ENCODE assay signal across 12 cellular contexts in the genomic region with DNA sequence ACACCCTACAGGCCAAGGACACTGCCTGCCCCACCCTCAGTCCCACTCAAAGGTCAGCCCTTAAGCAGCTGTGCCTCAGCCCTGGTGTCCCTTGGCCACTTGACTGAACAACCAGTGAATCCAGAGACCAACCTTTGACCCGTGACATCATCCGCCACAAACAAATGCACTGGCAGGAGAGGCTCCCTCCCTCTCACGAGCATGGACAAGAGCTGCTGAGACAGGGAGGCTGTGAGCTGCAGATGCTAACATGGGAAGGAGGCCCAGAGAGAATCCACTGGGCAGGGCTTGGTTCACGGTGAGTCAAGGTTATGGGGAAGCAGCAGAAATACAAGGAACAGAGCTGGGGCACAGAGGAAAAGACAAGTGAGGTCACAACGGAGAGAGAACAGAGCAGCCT. TPM values are rescaled to one million over a fixed set of nuclear protein-coding genes. Genes with fewer than 3 reads are reported as not detected.
DNase-seq lines count a peak whose midpoint lies in the region; ATAC-seq, FAIRE-seq and TF ChIP-seq lines count a peak whose summit lies in the region.
"Not testable (repeated sequence)": the region's sequence is repeated elsewhere in the genome, so short reads cannot be mapped to it uniquely, and the experiment has no call there.
"Had no signal": no experiment of that assay in that cellular context is flagged by ENCODE, and none has a peak within 500 bp of the region (broad histone marks: within the 10 kb centered on the region; RNA-seq: fewer than 3 reads in every experiment).

No MANE protein-coding gene starts in this region.

- H3K9me3 ChIP-seq in A549; RWPE2 (ENCODE audit: severe bottlenecking); body of pancreas; HepG2 (ENCODE audit: low read length); ovary; small intestine (ENCODE audit: control insufficient read depth, low read depth): not testable (repeated sequence)

- TF ChIP-seq EP300 in A549 (IDR thresholded peaks at IDR 0.05); HepG2 (IDR thresholded peaks at IDR 0.05; ENCODE audit: low read depth in 2 of 2, low read length in 2 of 2); HepG2 (CRISPR knock-in tag; IDR thresholded peaks at IDR 0.05; ENCODE audit: borderline replicate concordance); ovary (IDR thresholded peaks at IDR 0.05): not testable (repeated sequence)

- intact Hi-C loops in body of pancreas (cut with DNase I); HepG2 (cut with micrococcal nuclease; ENCODE audit: unreplicated experiment); ovary (cut with DNase I): not testable (repeated sequence)

- BruUV-seq in HepG2 (replicated peaks; lab: Mats Ljungman, UMichigan), result not testable (repeated sequence)

- not testable (repeated sequence) for FAIRE-seq in A549 (lab: Jason Lieb, UNC)
- peak; percentile 72 for FAIRE-seq in HTR-8/SVneo (lab: Jason Lieb, UNC)
- peak; percentile 100 for FAIRE-seq in HepG2 (lab: Jason Lieb, UNC)
- FAIRE-seq in small intestine (lab: Jason Lieb, UNC), result peak; percentile 70

- CTCF ChIA-PET in A549 (lab: Yijun Ruan, JAX); HepG2 (lab: Yijun Ruan, JAX; ENCODE audit: low intra/inter-chr PET ratio, low total read pairs): not testable (repeated sequence)

- not testable (repeated sequence) for H4K20me1 ChIP-seq in HepG2 (ENCODE audit: insufficient read depth, low read length)

- TF ChIP-seq RAD21 in A549 (conservative IDR thresholded peaks at IDR 0.05 in 1 of 2, IDR thresholded peaks at IDR 0.05 in 1 of 2); HepG2 (CRISPR knock-in tag; IDR thresholded peaks at IDR 0.05): not testable (repeated sequence)

- in situ Hi-C loops in HepG2 (cut with HindIII; ENCODE audit: extremely low pct_ligation_motif_present, low pct_unique_long_range_greater_than_20kb), result not testable (repeated sequence)

- WGBS in A549 (ENCODE audit: missing lambda C conversion rate), result 45% methylated on average over 2 of the region's 5 CpGs
- WGBS in body of pancreas, 2 donors, result 28% methylated on average over 3 of the region's 5 CpGs; no CpG with 5 or more reads in 1 of the 2 donors
- 4% methylated on average over 3 of the region's 5 CpGs for WGBS in HepG2 (ENCODE audit: low lambda C conversion rate)
- 6 to 45% (median 16%) methylated on average over 1 to 3 of the region's 5 CpGs for WGBS in ovary, 3 donors
- WGBS in small intestine, 3 donors, result 17 to 40% (median 22%) methylated on average over 1 to 2 of the region's 5 CpGs

- not testable (repeated sequence) for H3K4me3 ChIP-seq in A549; RWPE2 (ENCODE audit: severe bottlenecking); body of pancreas; HepG2 (replicated peaks in 1 of 3; ENCODE audit: insufficient read depth in 1 of 3, low read depth in 2 of 3, low read length in 3 of 3); ovary; small intestine (ENCODE audit: low read depth in 1 of 2, low read length in 2 of 2)

- H2AFZ ChIP-seq in HepG2 (ENCODE audit: low read length), result not testable (repeated sequence)

- not testable (repeated sequence) for H3K79me2 ChIP-seq in HepG2 (ENCODE audit: insufficient read depth, low read length)

- DNase-seq in A549 (ENCODE audit: low read depth in 1 of 2, low spot score in 1 of 2); HTR-8/SVneo (ENCODE audit: insufficient read length, low spot score); RWPE2 (ENCODE audit: low spot score); body of pancreas; foreskin keratinocyte; HepG2 (ENCODE audit: low spot score); small intestine: not testable (repeated sequence)
- DNase-seq in ovary, result peak in 3 of 5 donors; percentile 36 to 65 (median 38)

- H3K27ac ChIP-seq in A549; RWPE2 (ENCODE audit: poor library complexity, severe bottlenecking); body of pancreas; foreskin keratinocyte; HepG2 (ENCODE audit: extremely low read length, insufficient read depth, low read length); ovary: not testable (repeated sequence)
- peak overlapping the region in 1 of 2 donors; percentile 64 for H3K27ac ChIP-seq in small intestine (ENCODE audit: low read depth in 1 of 2, low read length in 1 of 2)

- not testable (repeated sequence) for TF ChIP-seq POLR2A in A549 (IDR thresholded peaks at IDR 0.05; ENCODE audit: low read length); body of pancreas (IDR thresholded peaks at IDR 0.05); HepG2 (IDR thresholded peaks at IDR 0.05; ENCODE audit: insufficient read depth in 1 of 2, low read depth in 2 of 2, low read length in 2 of 2); ovary (IDR thresholded peaks at IDR 0.05)

- ATAC-seq in A549 (peak; percentile 11 to 42; a peak in 5 of 6 replicates), RWPE2 (ENCODE audit: low read depth) (0 out of 3 replicates have a peak, but pooled peaks have one; percentile 9), body of pancreas (peak; percentile 49), foreskin keratinocyte (peak; percentile 29), HepG2 (peak; percentile 79)

- not testable (repeated sequence) for H3K4me2 ChIP-seq in A549
- 0 out of 2 replicates have a peak overlapping the region, but pooled peaks have one; percentile 12 for H3K4me2 ChIP-seq in HepG2 (ENCODE audit: low read depth, low read length)

- POLR2A ChIA-PET in A549 (lab: Yijun Ruan, JAX), result interaction anchor here (1.0 kb wide), 1 partner anchor 28 kb away, joined by 3 read pairs; no protein-coding TSS in a partner anchor
- POLR2A ChIA-PET in HepG2 (lab: Yijun Ruan, JAX), result not testable (repeated sequence)

- not testable (repeated sequence) for H3K4me1 ChIP-seq in A549; RWPE2 (ENCODE audit: insufficient read depth, poor library complexity, severe bottlenecking); body of pancreas; foreskin keratinocyte; HepG2 (ENCODE audit: insufficient read depth, low read length); ovary (ENCODE audit: insufficient read depth); small intestine (ENCODE audit: control insufficient read depth in 2 of 2, insufficient read depth in 1 of 2, low read depth in 1 of 2, low read length in 1 of 2)

- H3K36me3 ChIP-seq in RWPE2 (ENCODE audit: low read depth); body of pancreas (replicated peaks in 1 of 2; ENCODE audit: insufficient read depth in 1 of 2, low read depth in 2 of 2); HepG2 (replicated peaks in 1 of 2; ENCODE audit: control insufficient read depth in 1 of 2, insufficient read depth in 2 of 2, low read length in 2 of 2); ovary; small intestine (ENCODE audit: control insufficient read depth in 2 of 2, insufficient read depth in 2 of 2, low read length in 2 of 2): not testable (repeated sequence)

- not testable (repeated sequence) for H3K9ac ChIP-seq in HepG2 (ENCODE audit: insufficient read depth, low read depth, low read length)

- H3K27me3 ChIP-seq in RWPE2 (ENCODE audit: insufficient read depth, poor library complexity, severe bottlenecking); body of pancreas; foreskin keratinocyte; HepG2 (ENCODE audit: control insufficient read depth in 1 of 2, insufficient read depth in 2 of 2, low read length in 2 of 2); ovary; small intestine (ENCODE audit: control insufficient read depth in 2 of 2, insufficient read depth in 2 of 2, low read length in 2 of 2): not testable (repeated sequence)

- TF ChIP-seq CTCF in A549 (IDR thresholded peaks at IDR 0.05); RWPE2 (IDR thresholded peaks at IDR 0.05; ENCODE audit: poor library complexity, severe bottlenecking); body of pancreas (IDR thresholded peaks at IDR 0.05); foreskin keratinocyte (conservative IDR thresholded peaks at IDR 0.05); HepG2 (CRISPR knock-in tag; IDR thresholded peaks at IDR 0.05); ovary (IDR thresholded peaks at IDR 0.05): not testable (repeated sequence)

RNA-seq across cellular contexts. Expression of a gene that starts 4.7 kb away (rescaled TPM):
- polyA plus RNA-seq in A549 (2011; rRNA removed) (0.21 and 0.36 TPM in 2 replicates), A549 (2017; fragmentation: RNase III; extraction: RNeasy Plus Mini Kit Qiagen cat#74134 plus additional on column Dnase treatment) (0.23 to 0.41 TPM (median 0.33 TPM) in 3 replicates), foreskin keratinocyte (0.26 and 0.44 TPM in 2 replicates), HepG2 (2011; rRNA removed) (0.21 and 0.26 TPM in 2 replicates), ovary (1 to 10 TPM in 1 of 2 donors, under 1 TPM in 1; 0.20 to 1.1 TPM), small intestine (1 to 10 TPM; 1.0 to 3.5 (median 3.4) TPM)
- 0.52 and 0.67 TPM in 2 replicates for polyA plus RNA-seq in A549 (2012; cell fraction: cytosol; rRNA removed)
- 2.1 and 3.1 TPM in 2 replicates for polyA plus RNA-seq in A549 (2012; cell fraction: nucleus; rRNA removed)
- 0.70 and 1.0 TPM in 2 replicates for polyA minus RNA-seq in A549 (2011; rRNA and poly(A)+ RNA removed)
- total RNA-seq in body of pancreas (1 to 10 TPM; 2.6 to 4.6 TPM), foreskin keratinocyte (0.20 and 0.32 TPM in 2 replicates), HepG2 (2016; rRNA removed; fragmentation: Illumina TruSeq; extraction: Trizol) (0.33 TPM in 1 of 2 replicates, not detected in the other), ovary (1 to 10 TPM; 1.6 to 7.2 (median 3.4) TPM)
- total RNA-seq in HepG2 (2016; cell fraction: cytosol; rRNA removed; fragmentation: Illumina TruSeq; extraction: Trizol; ENCODE audit: low read depth), result not detected in 2 replicates
- 0.43 TPM in 1 of 2 replicates, not detected in the other for total RNA-seq in HepG2 (2016; cell fraction: insoluble cytoplasmic fraction; rRNA removed; fragmentation: Illumina TruSeq; extraction: Trizol)
- 0.12 and 0.17 TPM in 2 replicates for total RNA-seq in HepG2 (2016; cell fraction: membrane; rRNA removed; fragmentation: Illumina TruSeq; extraction: Trizol)
- 0.22 and 0.34 TPM in 2 replicates for total RNA-seq in HepG2 (2016; cell fraction: nucleus; rRNA removed; fragmentation: Illumina TruSeq; extraction: Trizol)
- 0.18 and 0.31 TPM in 2 replicates for polyA plus RNA-seq in HepG2 (2011; cell fraction: cytosol; rRNA removed)
- polyA plus RNA-seq in HepG2 (2011; cell fraction: nucleus; rRNA removed), result 1.2 and 1.7 TPM in 2 replicates
- polyA plus RNA-seq in HepG2 (2012), result 0.25 TPM in 2 replicates
- polyA plus RNA-seq in HepG2 (2016; cell fraction: cytosol; fragmentation: Illumina TruSeq; extraction: Trizol; ENCODE audit: low read depth), result not detected in 2 replicates
- 0.29 TPM in 1 of 2 replicates, not detected in the other for polyA plus RNA-seq in HepG2 (2016; cell fraction: insoluble cytoplasmic fraction; fragmentation: Illumina TruSeq; extraction: Trizol; ENCODE audit: low read depth)
- polyA plus RNA-seq in HepG2 (2016; cell fraction: membrane; fragmentation: Illumina TruSeq; extraction: Trizol; ENCODE audit: low read depth), result not detected in 2 replicates
- 0.93 and 1.2 TPM in 2 replicates for polyA plus RNA-seq in HepG2 (2016; cell fraction: nucleus; fragmentation: Illumina TruSeq; extraction: Trizol; ENCODE audit: insufficient read depth, low read depth)
- polyA minus RNA-seq in HepG2 (2011; rRNA and poly(A)+ RNA removed; ENCODE audit: low replicate concordance), result 0.22 and 1.3 TPM in 2 replicates
- polyA minus RNA-seq in HepG2 (2011; cell fraction: cytosol; rRNA and poly(A)+ RNA removed), result 0.30 TPM in 1 of 2 replicates, not detected in the other
- 0.64 and 0.99 TPM in 2 replicates for polyA minus RNA-seq in HepG2 (2011; cell fraction: nucleus; rRNA and poly(A)+ RNA removed)
- total RNA-seq: CD4-positive, alpha-beta T cell had no signal
- polyA plus RNA-seq: CD8-positive, alpha-beta memory T cell had no signal

RNA-seq across cellular contexts. Expression of a gene that starts 22.2 kb away (rescaled TPM):
- polyA plus RNA-seq in A549 (2011; rRNA removed) (3.1 and 3.4 TPM in 2 replicates), A549 (2017; fragmentation: RNase III; extraction: RNeasy Plus Mini Kit Qiagen cat#74134 plus additional on column Dnase treatment) (2.3 to 2.7 TPM (median 2.5 TPM) in 3 replicates), foreskin keratinocyte (0.01 and 0.02 TPM in 2 replicates), HepG2 (2011; rRNA removed) (0.41 and 0.48 TPM in 2 replicates), ovary (1 to 10 TPM in 1 of 2 donors, under 1 TPM in 1; 0.16 to 1.4 TPM), small intestine (1 to 10 TPM; 1.0 to 8.1 (median 7.2) TPM)
- 3.2 and 4.2 TPM in 2 replicates for polyA plus RNA-seq in A549 (2012; cell fraction: cytosol; rRNA removed)
- 3.1 and 4.1 TPM in 2 replicates for polyA plus RNA-seq in A549 (2012; cell fraction: nucleus; rRNA removed)
- 2.6 and 3.2 TPM in 2 replicates for polyA minus RNA-seq in A549 (2011; rRNA and poly(A)+ RNA removed)
- total RNA-seq in body of pancreas (1 to 10 TPM; 2.3 to 5.4 TPM), foreskin keratinocyte (0.04 and 0.10 TPM in 2 replicates), HepG2 (2016; rRNA removed; fragmentation: Illumina TruSeq; extraction: Trizol) (0.14 and 0.29 TPM in 2 replicates), ovary (under 1 TPM in 6 of 7 donors, not detected in 1; 0.20 to 0.95 (median 0.38) TPM)
- total RNA-seq in HepG2 (2016; cell fraction: cytosol; rRNA removed; fragmentation: Illumina TruSeq; extraction: Trizol; ENCODE audit: low read depth), result not detected in 2 replicates
- total RNA-seq in HepG2 (2016; cell fraction: insoluble cytoplasmic fraction; rRNA removed; fragmentation: Illumina TruSeq; extraction: Trizol), result 0.22 and 0.36 TPM in 2 replicates
- 0.09 and 0.17 TPM in 2 replicates for total RNA-seq in HepG2 (2016; cell fraction: membrane; rRNA removed; fragmentation: Illumina TruSeq; extraction: Trizol)
- 0.22 and 0.34 TPM in 2 replicates for total RNA-seq in HepG2 (2016; cell fraction: nucleus; rRNA removed; fragmentation: Illumina TruSeq; extraction: Trizol)
- polyA plus RNA-seq in HepG2 (2011; cell fraction: cytosol; rRNA removed), result 0.24 and 0.41 TPM in 2 replicates
- polyA plus RNA-seq in HepG2 (2011; cell fraction: nucleus; rRNA removed), result 0.24 and 0.33 TPM in 2 replicates
- polyA plus RNA-seq in HepG2 (2012), result 0.68 and 0.78 TPM in 2 replicates
- 0.03 TPM in 2 replicates for polyA plus RNA-seq in HepG2 (2016; cell fraction: cytosol; fragmentation: Illumina TruSeq; extraction: Trizol; ENCODE audit: low read depth)
- 0.24 and 0.44 TPM in 2 replicates for polyA plus RNA-seq in HepG2 (2016; cell fraction: insoluble cytoplasmic fraction; fragmentation: Illumina TruSeq; extraction: Trizol; ENCODE audit: low read depth)
- 0.06 and 0.09 TPM in 2 replicates for polyA plus RNA-seq in HepG2 (2016; cell fraction: membrane; fragmentation: Illumina TruSeq; extraction: Trizol; ENCODE audit: low read depth)
- polyA plus RNA-seq in HepG2 (2016; cell fraction: nucleus; fragmentation: Illumina TruSeq; extraction: Trizol; ENCODE audit: insufficient read depth, low read depth), result 0.37 and 0.51 TPM in 2 replicates
- 0.62 and 4.1 TPM in 2 replicates for polyA minus RNA-seq in HepG2 (2011; rRNA and poly(A)+ RNA removed; ENCODE audit: low replicate concordance)
- 0.40 and 0.44 TPM in 2 replicates for polyA minus RNA-seq in HepG2 (2011; cell fraction: cytosol; rRNA and poly(A)+ RNA removed)
- 0.12 and 0.26 TPM in 2 replicates for polyA minus RNA-seq in HepG2 (2011; cell fraction: nucleus; rRNA and poly(A)+ RNA removed)
- total RNA-seq: GM23248, HFFc6 had no signal
- polyA plus RNA-seq: GM23248 had no signal

RNA-seq across cellular contexts. Expression of a gene that starts 27.8 kb away (rescaled TPM):
- polyA plus RNA-seq in A549 (2011; rRNA removed), result 66.1 and 75.6 TPM in 2 replicates
- 62.4 and 64.3 TPM in 2 replicates for polyA plus RNA-seq in A549 (2012; cell fraction: cytosol; rRNA removed)
- polyA plus RNA-seq in A549 (2012; cell fraction: nucleus; rRNA removed), result 47.8 and 51.1 TPM in 2 replicates
- 45.7 to 46.7 TPM (median 46.6 TPM) in 3 replicates for polyA plus RNA-seq in A549 (2017; fragmentation: RNase III; extraction: RNeasy Plus Mini Kit Qiagen cat#74134 plus additional on column Dnase treatment)
- polyA minus RNA-seq in A549 (2011; rRNA and poly(A)+ RNA removed), result 26.0 and 31.9 TPM in 2 replicates
- 10 to 100 TPM; 25.9 to 33.6 TPM for total RNA-seq in body of pancreas
- 53.6 and 55.3 TPM in 2 replicates for total RNA-seq in foreskin keratinocyte
- polyA plus RNA-seq in foreskin keratinocyte, result 74.1 and 77.8 TPM in 2 replicates
- 15.3 and 20.9 TPM in 2 replicates for total RNA-seq in HepG2 (2016; rRNA removed; fragmentation: Illumina TruSeq; extraction: Trizol)
- total RNA-seq in HepG2 (2016; cell fraction: cytosol; rRNA removed; fragmentation: Illumina TruSeq; extraction: Trizol; ENCODE audit: low read depth), result 3.8 and 4.1 TPM in 2 replicates
- total RNA-seq in HepG2 (2016; cell fraction: insoluble cytoplasmic fraction; rRNA removed; fragmentation: Illumina TruSeq; extraction: Trizol), result 16.7 and 22.4 TPM in 2 replicates
- 6.2 and 6.9 TPM in 2 replicates for total RNA-seq in HepG2 (2016; cell fraction: membrane; rRNA removed; fragmentation: Illumina TruSeq; extraction: Trizol)
- 11.7 and 12.9 TPM in 2 replicates for total RNA-seq in HepG2 (2016; cell fraction: nucleus; rRNA removed; fragmentation: Illumina TruSeq; extraction: Trizol)
- polyA plus RNA-seq in HepG2 (2011; rRNA removed), result 24.2 and 26.3 TPM in 2 replicates
- polyA plus RNA-seq in HepG2 (2011; cell fraction: cytosol; rRNA removed), result 30.4 and 32.8 TPM in 2 replicates
- polyA plus RNA-seq in HepG2 (2011; cell fraction: nucleus; rRNA removed), result 16.3 and 18.0 TPM in 2 replicates
- 14.9 and 16.1 TPM in 2 replicates for polyA plus RNA-seq in HepG2 (2012)
- 3.2 and 3.6 TPM in 2 replicates for polyA plus RNA-seq in HepG2 (2016; cell fraction: cytosol; fragmentation: Illumina TruSeq; extraction: Trizol; ENCODE audit: low read depth)
- polyA plus RNA-seq in HepG2 (2016; cell fraction: insoluble cytoplasmic fraction; fragmentation: Illumina TruSeq; extraction: Trizol; ENCODE audit: low read depth), result 25.7 and 30.7 TPM in 2 replicates
- polyA plus RNA-seq in HepG2 (2016; cell fraction: membrane; fragmentation: Illumina TruSeq; extraction: Trizol; ENCODE audit: low read depth), result 5.5 and 6.3 TPM in 2 replicates
- polyA plus RNA-seq in HepG2 (2016; cell fraction: nucleus; fragmentation: Illumina TruSeq; extraction: Trizol; ENCODE audit: insufficient read depth, low read depth), result 14.6 and 17.0 TPM in 2 replicates
- 12.2 and 26.4 TPM in 2 replicates for polyA minus RNA-seq in HepG2 (2011; rRNA and poly(A)+ RNA removed; ENCODE audit: low replicate concordance)
- 4.8 and 5.6 TPM in 2 replicates for polyA minus RNA-seq in HepG2 (2011; cell fraction: cytosol; rRNA and poly(A)+ RNA removed)
- polyA minus RNA-seq in HepG2 (2011; cell fraction: nucleus; rRNA and poly(A)+ RNA removed), result 15.5 and 15.9 TPM in 2 replicates
- total RNA-seq in ovary, result 10 to 100 TPM; 30.9 to 66.2 (median 46.7) TPM
- 100 to 1,000 TPM in 1 of 2 donors, 10 to 100 TPM in 1; 53.3 to 103 TPM for polyA plus RNA-seq in ovary
- polyA plus RNA-seq in small intestine, result 10 to 100 TPM; 39.7 to 60.4 (median 50.9) TPM

Comparison
In these comparisons a context has a peak if more than half of its experiments do, and no peak if none do; other contexts are left out.
1. ATAC-seq: peak in every context shown above with its lines; median percentile 79 in HepG2; 49 in body of pancreas; 29 in foreskin keratinocyte; 26 in A549; 9 in RWPE2.